1 cellular context compared by ENCODE assay signal in genomic region chr17:8376302-8377067, GRCh38.
A peak's percentile ranks its signal among the peaks of the same experiment; 100 is the strongest.
TF ChIP-seq lines count a peak whose summit lies in the region.

KRABD2 (minus strand) TSS chr17:8376704.

TF ChIP-seq in GM23338, 12 proteins besides CTCF, POLR2A, EP300 and RAD21 (continued from another document):
- TF ChIP-seq ZNF462 (CRISPR knock-in tag; IDR thresholded peaks at IDR 0.05) (no peak), JUNB (IDR thresholded peaks at IDR 0.05; ENCODE audit: unreplicated experiment) (no peak), POLR2AphosphoS5 (IDR thresholded peaks at IDR 0.05; ENCODE audit: low read depth) (peak; percentile 99), STAT1 (IDR thresholded peaks at IDR 0.05; ENCODE audit: unreplicated experiment) (no peak), ZNF331 (CRISPR knock-in tag; IDR thresholded peaks at IDR 0.05; ENCODE audit: low read depth) (no peak), REST (IDR thresholded peaks at IDR 0.05; ENCODE audit: unreplicated experiment) (no peak)
TF ChIP-seq in GM23338: peak in this region for 2.
